In genomic region chr10:88919041-88919440, GRCh38 we compare ENCODE assay signal across 27 cellular contexts.
"Had no signal": no experiment of that assay in that cellular context is flagged by ENCODE, and none has a peak within 500 bp of the region (broad histone marks: within the 10 kb centered on the region; RNA-seq: fewer than 3 reads in every experiment).

No MANE protein-coding gene starts in this region.

- H3K4me1 Mint-ChIP-seq: activated CD4-positive, alpha-beta memory T cell treated with anti-CD3 and anti-CD28 coated beads, Interleukin-2, amount 10 ng/mL, durations not matched to agents 7 days and 5 days; activated naive CD8-positive, alpha-beta T cell treated with anti-CD3 and anti-CD28 coated beads, Interleukin-2, amount 10 ng/mL, durations not matched to agents 7 days and 5 days had no signal

- H3K27me3 ChIP-seq: ascending aorta, breast epithelium, cardiac muscle cell, colonic mucosa had no signal

- H3K9me3 ChIP-seq: ascending aorta, breast epithelium, colonic mucosa had no signal

- H3K4me3 ChIP-seq: ascending aorta, breast epithelium, cardiac muscle cell, colonic mucosa had no signal

- H3K36me3 ChIP-seq: ascending aorta, breast epithelium, cardiac muscle cell, colonic mucosa had no signal

- DNase-seq: activated CD4-positive, alpha-beta memory T cell treated with anti-CD3 and anti-CD28 coated beads, Interleukin-2, amount 10 ng/mL, durations not matched to agents 7 days and 5 days; activated CD4-positive, alpha-beta T cell treated with anti-CD3 and anti-CD28 coated beads for 36 hours; activated CD4-positive, alpha-beta T cell treated with anti-CD3 and anti-CD28 coated beads, Interleukin-2, amount 10 ng/mL, durations not matched to agents 24 days and 14 days; activated CD4-positive, alpha-beta T cell treated with anti-CD3 and anti-CD28 coated beads, Interleukin-2, amount 50 U/mL, for 4 hours; activated CD4-positive, CD25-positive, alpha-beta regulatory T cell; activated CD4-positive, CD25-positive, alpha-beta regulatory T cell treated with anti-CD3 and anti-CD28 coated beads, Interleukin-2, amount 50 U/mL, for 72 hours; activated CD8-positive, alpha-beta memory T cell treated with anti-CD3 and anti-CD28 coated beads, Interleukin-2, amount 50 U/mL, for 48 hours; activated gamma-delta T cell; activated naive CD4-positive, alpha-beta T cell; activated naive CD4-positive, alpha-beta T cell treated with anti-CD3 and anti-CD28 coated beads, Interleukin-2, amount 10 ng/mL, durations not matched to agents 7 days and 5 days; activated naive CD8-positive, alpha-beta T cell treated with anti-CD3 and anti-CD28 coated beads, Interleukin-2, amount 10 ng/mL, durations not matched to agents 7 days and 5 days; activated T-cell treated with anti-CD3 and anti-CD28 coated beads for 4 hours; activated T-cell treated with anti-CD3 and anti-CD28 coated beads, Interleukin-2, amount 50 U/mL, for 24 hours; activated T-cell treated with anti-CD3 and anti-CD28 coated beads, Interleukin-2, amount 50 U/mL, for 72 hours; central memory CD4-positive, alpha-beta T cell; cerebellar nuclear complex; colonic mucosa; effector CD8-positive, alpha-beta T cell; foreskin fibroblast; head of caudate nucleus; T-helper 17 cell had no signal

- ATAC-seq: activated CD4-positive, alpha-beta T cell treated with anti-CD3 and anti-CD28 coated beads for 36 hours; activated naive CD4-positive, alpha-beta T cell treated with anti-CD3 and anti-CD28 coated beads, Interleukin-2, amount 50 U/mL, for 72 hours; activated T-cell treated with anti-CD3 and anti-CD28 coated beads, Interleukin-2, amount 50 U/mL, for 72 hours; esophagus mucosa; T-helper 17 cell had no signal

- H3K27me3 Mint-ChIP-seq: activated CD4-positive, alpha-beta memory T cell treated with anti-CD3 and anti-CD28 coated beads, Interleukin-2, amount 10 ng/mL, durations not matched to agents 7 days and 5 days; activated CD4-positive, alpha-beta T cell treated with anti-CD3 and anti-CD28 coated beads for 36 hours; activated CD4-positive, alpha-beta T cell treated with anti-CD3 and anti-CD28 coated beads, Interleukin-2, amount 10 ng/mL, durations not matched to agents 24 days and 14 days; activated naive CD4-positive, alpha-beta T cell treated with anti-CD3 and anti-CD28 coated beads, Interleukin-2, amount 10 ng/mL, durations not matched to agents 7 days and 5 days; activated naive CD8-positive, alpha-beta T cell treated with anti-CD3 and anti-CD28 coated beads, Interleukin-2, amount 10 ng/mL, durations not matched to agents 7 days and 5 days; activated T-cell treated with anti-CD3 and anti-CD28 coated beads, Interleukin-2, amount 50 U/mL, for 24 hours; brain; T-helper 17 cell had no signal

- H3K4me3 Mint-ChIP-seq: activated CD4-positive, alpha-beta memory T cell treated with anti-CD3 and anti-CD28 coated beads, Interleukin-2, amount 10 ng/mL, durations not matched to agents 7 days and 5 days; activated CD4-positive, alpha-beta T cell treated with anti-CD3 and anti-CD28 coated beads for 36 hours; activated CD4-positive, alpha-beta T cell treated with anti-CD3 and anti-CD28 coated beads, Interleukin-2, amount 10 ng/mL, durations not matched to agents 24 days and 14 days; activated naive CD4-positive, alpha-beta T cell treated with anti-CD3 and anti-CD28 coated beads, Interleukin-2, amount 10 ng/mL, durations not matched to agents 7 days and 5 days; activated naive CD8-positive, alpha-beta T cell treated with anti-CD3 and anti-CD28 coated beads, Interleukin-2, amount 10 ng/mL, durations not matched to agents 7 days and 5 days; activated T-cell treated with anti-CD3 and anti-CD28 coated beads, Interleukin-2, amount 50 U/mL, for 24 hours; activated T-cell treated with anti-CD3 and anti-CD28 coated beads, Interleukin-2, amount 50 U/mL, for 72 hours; brain; T-helper 17 cell had no signal

- H3K4me1 ChIP-seq: breast epithelium, colonic mucosa had no signal

- H3K27ac Mint-ChIP-seq: activated CD4-positive, alpha-beta memory T cell treated with anti-CD3 and anti-CD28 coated beads, Interleukin-2, amount 10 ng/mL, durations not matched to agents 7 days and 5 days; activated CD4-positive, alpha-beta T cell treated with anti-CD3 and anti-CD28 coated beads for 36 hours; activated CD4-positive, alpha-beta T cell treated with anti-CD3 and anti-CD28 coated beads, Interleukin-2, amount 10 ng/mL, durations not matched to agents 24 days and 14 days; activated naive CD4-positive, alpha-beta T cell treated with anti-CD3 and anti-CD28 coated beads, Interleukin-2, amount 10 ng/mL, durations not matched to agents 7 days and 5 days; activated naive CD4-positive, alpha-beta T cell treated with anti-CD3 and anti-CD28 coated beads, Interleukin-2, amount 50 U/mL, for 72 hours; activated naive CD8-positive, alpha-beta T cell treated with anti-CD3 and anti-CD28 coated beads, Interleukin-2, amount 10 ng/mL, durations not matched to agents 7 days and 5 days; activated T-cell treated with anti-CD3 and anti-CD28 coated beads, Interleukin-2, amount 50 U/mL, for 24 hours; activated T-cell treated with anti-CD3 and anti-CD28 coated beads, Interleukin-2, amount 50 U/mL, for 72 hours; brain; T-helper 17 cell had no signal

- H3K36me3 Mint-ChIP-seq: brain had no signal

- H3K27ac ChIP-seq: ascending aorta, breast epithelium, cardiac muscle cell, colonic mucosa had no signal

- H3K9me3 Mint-ChIP-seq: activated CD4-positive, alpha-beta memory T cell treated with anti-CD3 and anti-CD28 coated beads, Interleukin-2, amount 10 ng/mL, durations not matched to agents 7 days and 5 days; activated CD4-positive, alpha-beta T cell treated with anti-CD3 and anti-CD28 coated beads, Interleukin-2, amount 10 ng/mL, durations not matched to agents 24 days and 14 days; activated naive CD4-positive, alpha-beta T cell treated with anti-CD3 and anti-CD28 coated beads, Interleukin-2, amount 10 ng/mL, durations not matched to agents 7 days and 5 days; activated naive CD4-positive, alpha-beta T cell treated with anti-CD3 and anti-CD28 coated beads, Interleukin-2, amount 50 U/mL, for 72 hours; activated naive CD8-positive, alpha-beta T cell treated with anti-CD3 and anti-CD28 coated beads, Interleukin-2, amount 10 ng/mL, durations not matched to agents 7 days and 5 days; activated T-cell treated with anti-CD3 and anti-CD28 coated beads, Interleukin-2, amount 50 U/mL, for 24 hours; activated T-cell treated with anti-CD3 and anti-CD28 coated beads, Interleukin-2, amount 50 U/mL, for 72 hours; brain had no signal
